18 cellular contexts compared by ENCODE assay signal in the genomic region with DNA sequence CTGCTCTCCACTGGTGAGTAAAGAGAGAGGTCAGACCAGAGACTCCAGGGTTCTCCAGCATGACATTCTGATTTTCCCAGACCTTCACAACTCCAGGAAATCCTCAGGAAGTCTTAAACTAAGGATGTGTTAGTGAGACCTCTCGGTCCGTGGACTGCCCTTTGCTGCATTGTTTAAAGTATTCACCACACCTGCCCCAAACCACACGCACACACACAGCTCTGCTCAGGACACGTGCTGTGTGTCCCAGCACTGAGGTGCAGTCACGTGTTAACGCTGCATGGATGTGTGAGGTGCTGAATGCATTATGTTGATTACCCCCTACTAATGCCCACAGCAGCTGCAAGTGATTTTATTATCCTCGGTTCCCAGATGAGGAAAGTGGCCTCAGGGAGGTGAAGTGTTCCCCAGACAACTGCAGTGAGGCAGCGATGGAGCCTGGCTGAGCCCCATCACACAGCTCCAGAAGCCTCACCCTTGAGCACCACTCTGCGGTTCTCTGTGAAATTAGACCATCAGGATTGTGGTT.
DNase-seq lines count a peak whose midpoint lies in the region; ATAC-seq, FAIRE-seq and TF ChIP-seq lines count a peak whose summit lies in the region.
"Had no signal": no experiment of that assay in that cellular context is flagged by ENCODE, and none has a peak within 500 bp of the region (broad histone marks: within the 10 kb centered on the region; RNA-seq: fewer than 3 reads in every experiment).

No MANE protein-coding gene starts in this region.

- peak overlapping the region in 1 of 4 donors; percentile 29 for H3K27ac ChIP-seq in gastroesophageal sphincter
- H3K27ac ChIP-seq: left lung, SJSA1 had no signal

- H3K4me3 ChIP-seq in gastroesophageal sphincter, result no peak overlapping the region
- H3K4me3 ChIP-seq: left lung, SJSA1 had no signal

- no peaks in the 10 kb centered on the region for H3K9me3 ChIP-seq in gastroesophageal sphincter
- H3K9me3 ChIP-seq: breast epithelium, left lung, SJSA1 had no signal

- DNase-seq in D721Med (ENCODE audit: insufficient read length, low spot score), result peak; percentile 40
- DNase-seq in NCI-H345 treated with DMSO at 0.1 percent for 48 hours (lab: John Stamatoyannopoulos, UW; ENCODE audit: unreplicated experiment), result peak; percentile 83
- DNase-seq in nephron progenitor cell, result no peak
- DNase-seq in SHP77 treated with DMSO at 0.1 percent for 48 hours (lab: John Stamatoyannopoulos, UW), result no peak
- no peak for DNase-seq in cerebellum (ENCODE audit: low spot score)
- DNase-seq: activated CD4-positive, alpha-beta T cell treated with anti-CD3 and anti-CD28 coated beads, Interleukin-2, amount 10 ng/mL, durations not matched to agents 7 days and 5 days; activated naive CD4-positive, alpha-beta T cell treated with anti-CD3 and anti-CD28 coated beads, Interleukin-2, amount 50 U/mL, for 16 hours; effector CD8-positive, alpha-beta T cell; left lung; NCI-H1436; NCI-H446 treated with DMSO at 0.1 percent for 48 hours had no signal

- TF ChIP-seq CTCF in D721Med (IDR thresholded peaks at IDR 0.05; ENCODE audit: insufficient read depth, missing control alignments), result no peak
- no peak for TF ChIP-seq CTCF in gastroesophageal sphincter (IDR thresholded peaks at IDR 0.05)
- TF ChIP-seq CTCF in nephron progenitor cell (IDR thresholded peaks at IDR 0.05), result no peak

- 66 to 70% methylated on average over 2 to 3 of the region's 9 CpGs for WGBS in gastroesophageal sphincter (ENCODE audit: low coverage in 1 of 2), 2 donors

- no peaks in the 10 kb centered on the region for H3K27me3 ChIP-seq in gastroesophageal sphincter
- H3K27me3 ChIP-seq: breast epithelium, left lung, SJSA1 had no signal

- H3K27ac Mint-ChIP-seq in nephron progenitor cell, result peak overlapping the region; percentile 2
- H3K27ac Mint-ChIP-seq: activated CD4-positive, alpha-beta T cell treated with anti-CD3 and anti-CD28 coated beads, Interleukin-2, amount 10 ng/mL, durations not matched to agents 7 days and 5 days had no signal

- H3K4me1 Mint-ChIP-seq in nephron progenitor cell, result peaks cover 21% of the 10 kb centered on the region
- H3K4me1 Mint-ChIP-seq: activated CD4-positive, alpha-beta T cell treated with anti-CD3 and anti-CD28 coated beads, Interleukin-2, amount 10 ng/mL, durations not matched to agents 7 days and 5 days; neural crest cell had no signal

- TF ChIP-seq POLR2A in gastroesophageal sphincter (IDR thresholded peaks at IDR 0.05), result no peak

- H3K36me3 ChIP-seq in gastroesophageal sphincter, result peaks cover 0 to 92% of the 10 kb centered on the region in 2 donors
- H3K36me3 ChIP-seq: breast epithelium had no signal

- H3K4me3 Mint-ChIP-seq in nephron progenitor cell, result no peak overlapping the region
- H3K4me3 Mint-ChIP-seq: activated CD4-positive, alpha-beta T cell treated with anti-CD3 and anti-CD28 coated beads, Interleukin-2, amount 10 ng/mL, durations not matched to agents 7 days and 5 days; neural crest cell had no signal

- H3K4me1 ChIP-seq in gastroesophageal sphincter, result peaks cover 0 to 24% (median 0%) of the 10 kb centered on the region in 3 donors
- H3K4me1 ChIP-seq: breast epithelium, left lung, SJSA1 had no signal

- no peaks in the 10 kb centered on the region for H3K9me3 Mint-ChIP-seq in nephron progenitor cell
- H3K9me3 Mint-ChIP-seq: activated CD4-positive, alpha-beta T cell treated with anti-CD3 and anti-CD28 coated beads, Interleukin-2, amount 10 ng/mL, durations not matched to agents 7 days and 5 days; neural crest cell had no signal

- no peak for TF ChIP-seq EP300 in gastroesophageal sphincter (IDR thresholded peaks at IDR 0.05)

- peaks cover 3% of the 10 kb centered on the region for H3K27me3 Mint-ChIP-seq in nephron progenitor cell (ENCODE audit: low read depth, poor library complexity)
- H3K27me3 Mint-ChIP-seq: activated CD4-positive, alpha-beta T cell treated with anti-CD3 and anti-CD28 coated beads, Interleukin-2, amount 10 ng/mL, durations not matched to agents 7 days and 5 days had no signal

- FAIRE-seq in D721Med (lab: Jason Lieb, UNC), result no peak
- FAIRE-seq: H1 had no signal

- ATAC-seq in gastroesophageal sphincter (peak; percentile 26), HG03045 (IDR thresholded peaks at IDR 0.05; ENCODE audit: unreplicated experiment) (no peak), HG03039 (IDR thresholded peaks at IDR 0.05; ENCODE audit: unreplicated experiment) (no peak)

- peaks cover 76% of the 10 kb centered on the region for H3K36me3 Mint-ChIP-seq in nephron progenitor cell (ENCODE audit: low read depth)

Comparison
In these comparisons a context has a peak if more than half of its experiments do, and no peak if none do; other contexts are left out.
1. DNase-seq: peak in D721Med (single experiment) and NCI-H345 treated with DMSO at 0.1 percent for 48 hours (single experiment); none in nephron progenitor cell (single experiment), SHP77 treated with DMSO at 0.1 percent for 48 hours (single experiment) and cerebellum (single experiment).